Comparison of ENCODE assay signal across 16 cellular contexts in the genomic region with DNA sequence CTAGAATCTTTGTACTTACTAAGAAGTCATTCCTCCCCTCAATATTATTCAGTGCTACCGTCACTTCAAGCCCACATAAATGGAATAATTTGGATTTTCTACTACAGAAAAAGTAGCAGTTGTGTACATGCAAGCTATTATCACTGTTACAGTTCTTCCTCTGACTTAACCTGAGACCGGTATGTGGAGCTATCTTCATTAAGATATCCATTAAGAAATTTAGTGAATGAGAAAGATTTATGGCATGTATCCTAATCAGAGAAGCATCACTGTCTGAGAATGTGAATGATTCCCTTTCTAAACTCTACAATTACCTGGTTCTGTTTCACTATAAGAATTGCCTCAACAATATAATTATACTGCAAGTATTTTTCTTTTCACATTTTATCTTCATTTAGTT.
"Had no signal": no experiment of that assay in that cellular context is flagged by ENCODE, and none has a peak within 500 bp of the region (broad histone marks: within the 10 kb centered on the region; RNA-seq: fewer than 3 reads in every experiment).

No MANE protein-coding gene starts in this region.

- H3K27me3 ChIP-seq: dorsolateral prefrontal cortex, sigmoid colon, tibial artery had no signal

- H3K27ac ChIP-seq: dorsolateral prefrontal cortex, ovary, sigmoid colon, tibial artery, WERI-Rb-1 had no signal

- H3K9me3 Mint-ChIP-seq: activated naive CD4-positive, alpha-beta T cell treated with anti-CD3 and anti-CD28 coated beads, Interleukin-2, amount 50 U/mL, for 24 hours had no signal

- H3K9me3 ChIP-seq: ovary, sigmoid colon, tibial artery had no signal

- H3K4me1 Mint-ChIP-seq: naive thymus-derived CD8-positive, alpha-beta T cell had no signal

- H3K4me3 Mint-ChIP-seq: activated naive CD4-positive, alpha-beta T cell treated with anti-CD3 and anti-CD28 coated beads, Interleukin-2, amount 50 U/mL, for 24 hours; naive thymus-derived CD8-positive, alpha-beta T cell had no signal

- H3K27me3 Mint-ChIP-seq: activated naive CD4-positive, alpha-beta T cell treated with anti-CD3 and anti-CD28 coated beads, Interleukin-2, amount 50 U/mL, for 24 hours; naive thymus-derived CD8-positive, alpha-beta T cell had no signal

- H3K4me3 ChIP-seq: dorsolateral prefrontal cortex, ovary, sigmoid colon, tibial artery had no signal

- H3K27ac Mint-ChIP-seq: activated naive CD4-positive, alpha-beta T cell treated with anti-CD3 and anti-CD28 coated beads, Interleukin-2, amount 50 U/mL, for 24 hours; naive thymus-derived CD8-positive, alpha-beta T cell had no signal

- FAIRE-seq: urothelium cell line had no signal

- H3K4me1 ChIP-seq: sigmoid colon, tibial artery had no signal

- DNase-seq: activated CD4-positive, alpha-beta T cell treated with anti-CD3 and anti-CD28 coated beads for 1 hour; activated gamma-delta T cell; caudate nucleus; dorsolateral prefrontal cortex; left ventricle myocardium superior; mesendoderm; naive thymus-derived CD8-positive, alpha-beta T cell; ovary; sigmoid colon; stimulated activated CD4-positive, alpha-beta T cell treated with anti-CD3 and anti-CD28 coated beads, Interleukin-12 subunit alpha, Interleukin-12 subunit beta, amount 100 ng/mL, for 4 hours; stimulated activated CD4-positive, alpha-beta T cell treated with anti-CD3 and anti-CD28 coated beads, Interleukin-2, amount 100 ng/mL, for 24 hours; stimulated activated naive CD4-positive, alpha-beta T cell treated with Interleukin-2 at 50 U/mL for 16 hours; tibial artery; WERI-Rb-1 had no signal

- H3K36me3 Mint-ChIP-seq: activated naive CD4-positive, alpha-beta T cell treated with anti-CD3 and anti-CD28 coated beads, Interleukin-2, amount 50 U/mL, for 24 hours; naive thymus-derived CD8-positive, alpha-beta T cell had no signal

- H3K36me3 ChIP-seq: ovary, sigmoid colon, tibial artery, WERI-Rb-1 had no signal
